In the genomic region with DNA sequence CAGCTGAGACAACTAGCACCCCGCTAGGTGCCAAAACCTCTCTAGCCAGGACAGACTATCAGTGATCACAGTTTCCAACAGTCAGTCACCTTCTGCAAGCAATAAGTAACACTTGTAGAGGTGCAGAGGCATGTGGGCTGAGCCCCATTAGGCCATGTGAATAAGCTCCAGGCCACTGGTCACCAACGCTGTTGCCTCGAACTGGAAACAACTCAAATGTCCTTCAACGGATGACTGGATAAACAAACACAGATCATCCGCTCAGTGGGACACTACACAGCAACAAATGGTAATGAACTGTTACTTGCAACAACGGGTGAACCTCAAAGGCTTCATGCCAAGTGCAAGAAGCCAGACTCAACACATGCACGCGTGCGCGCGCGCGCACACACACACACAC, we compare ENCODE assay signal across 1 cellular context.
TF ChIP-seq lines count a peak whose summit lies in the region.

No MANE protein-coding gene starts in this region.

TF ChIP-seq in H1, 55 proteins besides CTCF, POLR2A, EP300 and RAD21:
- no peak for TF ChIP-seq CBX8 (IDR thresholded peaks at IDR 0.05; ENCODE audit: borderline replicate concordance, low read depth, low read length)
TF ChIP-seq in H1: peak in this region for 0.
